In genomic region chr22:19904174-19904856, GRCh38 we compare ENCODE assay signal across 24 cellular contexts. TPM values are rescaled to one million over a fixed set of nuclear protein-coding genes. Genes with fewer than 3 reads are reported as not detected.
DNase-seq lines count a peak whose midpoint lies in the region; TF ChIP-seq lines count a peak whose summit lies in the region.
"Had no signal": no experiment of that assay in that cellular context is flagged by ENCODE, and none has a peak within 500 bp of the region (broad histone marks: within the 10 kb centered on the region; RNA-seq: fewer than 3 reads in every experiment).

No MANE protein-coding gene starts in this region.

- peaks cover 17% of the 10 kb centered on the region in 2 experiments for H3K4me1 ChIP-seq in trophoblast cell (ENCODE audit: control insufficient read depth in 1 of 2, insufficient read depth in 2 of 2, low read length in 2 of 2)
- H3K4me1 ChIP-seq: heart right ventricle, upper lobe of left lung had no signal

- no peak overlapping the region for H3K18ac ChIP-seq in trophoblast cell (ENCODE audit: low read length)

- CTCF ChIA-PET in RWPE1 (lab: Yijun Ruan, JAX): interaction anchor here (0.5 kb wide), 1 partner anchor 13 kb away, joined by 3 read pairs; no protein-coding TSS in a partner anchor

- TF ChIP-seq CTCF in RWPE1 (conservative IDR thresholded peaks at IDR 0.05; ENCODE audit: low read depth): no peak

- no peak overlapping the region for H4K12ac ChIP-seq in trophoblast cell (ENCODE audit: low read depth, low read length)

- no peak overlapping the region for H3K4ac ChIP-seq in trophoblast cell (ENCODE audit: low read depth, low read length)

- H2AK5ac ChIP-seq in trophoblast cell (ENCODE audit: low read length): peak overlapping the region; percentile 56

- H4K8ac ChIP-seq in trophoblast cell (ENCODE audit: low read depth, low read length): no peak overlapping the region

- POLR2A ChIA-PET in RWPE1 (lab: Yijun Ruan, JAX; ENCODE audit: low non-redundant PET): no interaction called here

- no CpG with 5 or more reads among the region's 16 CpGs for WGBS in trophoblast cell (ENCODE audit: extremely low coverage, insufficient coverage, insufficient read length)

- H3K79me1 ChIP-seq in trophoblast cell (ENCODE audit: low read length): peaks cover 10% of the 10 kb centered on the region

- peak overlapping the region; percentile 45 for H4K91ac ChIP-seq in trophoblast cell (ENCODE audit: low read depth, low read length)

- H3K23ac ChIP-seq in trophoblast cell (ENCODE audit: low read length): no peak overlapping the region

- H2BK120ac ChIP-seq in trophoblast cell (ENCODE audit: insufficient read depth, low read length, poor library complexity): peak overlapping the region; percentile 19

- no peak overlapping the region for H3K9ac ChIP-seq in trophoblast cell (ENCODE audit: low read length)

- no peak overlapping the region for H2AFZ ChIP-seq in trophoblast cell (ENCODE audit: insufficient read depth, low read length, poor library complexity)

- in situ Hi-C loops in ACHN (cut with HindIII; ENCODE audit: low pct_ligation_motif_present, low pct_unique_long_range_greater_than_20kb, low sequenced_read_pairs): no loop called here

- DNase-seq in RWPE1 (ENCODE audit: low spot score): no peak
- peak; percentile 75 for DNase-seq in cerebellar cortex (ENCODE audit: low spot score)
- DNase-seq in trophoblast cell: no peak
- DNase-seq in stimulated activated CD4-positive, alpha-beta T cell treated with anti-CD3 and anti-CD28 coated beads, Interleukin-15, amount 100 ng/mL, for 24 hours: no peak
- DNase-seq in ACHN: no peak
- DNase-seq: activated CD4-positive, alpha-beta T cell treated with anti-CD3 and anti-CD28 coated beads for 4 hours; activated T-cell treated with anti-CD3 and anti-CD28 coated beads for 4 hours; amniotic stem cell; brain microvascular endothelial cell; COR-L47; GDM1; heart right ventricle; Kasumi-1; kidney; naive thymus-derived CD4-positive, alpha-beta T cell; NCI-H1417 treated with DMSO at 0.1 percent for 48 hours; NCI-H2081 treated with DMSO at 0.1 percent for 48 hours; NCI-H345; NCI-H774; occipital lobe; Peyer's patch; SHP77 treated with DMSO at 0.1 percent for 48 hours; stimulated activated naive CD4-positive, alpha-beta T cell; upper lobe of left lung had no signal

- no peaks in the 10 kb centered on the region for H3K9me3 ChIP-seq in trophoblast cell (ENCODE audit: insufficient read depth, low read depth, low read length)
- H3K9me3 ChIP-seq: heart right ventricle, Peyer's patch, upper lobe of left lung had no signal

- H3K27me3 ChIP-seq in trophoblast cell (ENCODE audit: insufficient read depth, low read length): no peaks in the 10 kb centered on the region
- H3K27me3 ChIP-seq: brain microvascular endothelial cell, heart right ventricle, Peyer's patch, upper lobe of left lung had no signal

- no peak overlapping the region for H2BK5ac ChIP-seq in trophoblast cell (ENCODE audit: low read depth, low read length, poor library complexity)

- no peak overlapping the region for H3K4me2 ChIP-seq in trophoblast cell (ENCODE audit: low read length)

- peak overlapping the region; percentile 46 for H3K14ac ChIP-seq in trophoblast cell (ENCODE audit: low read length)

- no peak overlapping the region for H3K4me3 ChIP-seq in trophoblast cell (ENCODE audit: low read depth, low read length)
- H3K4me3 ChIP-seq: heart right ventricle, Peyer's patch, upper lobe of left lung had no signal

- H3K36me3 ChIP-seq in trophoblast cell (ENCODE audit: control insufficient read depth in 1 of 2, insufficient read depth in 2 of 2, low read length in 2 of 2): no peaks in the 10 kb centered on the region

- peak overlapping the region; percentile 59 for H2BK12ac ChIP-seq in trophoblast cell (ENCODE audit: low read length)

- peak overlapping the region; percentile 12 for H3K27ac ChIP-seq in RWPE1
- H3K27ac ChIP-seq in trophoblast cell (ENCODE audit: low read depth, low read length): no peak overlapping the region
- H3K27ac ChIP-seq: brain microvascular endothelial cell, heart right ventricle, Peyer's patch, upper lobe of left lung had no signal

- H3K79me2 ChIP-seq in trophoblast cell (ENCODE audit: control insufficient read depth, insufficient read depth, low read length, poor library complexity): no peaks in the 10 kb centered on the region

RNA-seq across cellular contexts. Expression of gene COMT, which starts 37.3 kb away (rescaled TPM):
- 16.0 and 18.0 TPM in 2 replicates for polyA plus RNA-seq in trophoblast cell (2013)

RNA-seq across cellular contexts. Expression of gene TXNRD2, which starts 37.3 kb away (rescaled TPM):
- 2.2 and 2.6 TPM in 2 replicates for polyA plus RNA-seq in trophoblast cell (2013)

RNA-seq across cellular contexts. Expression of gene GNB1L, which starts 49.6 kb away (rescaled TPM):
- polyA plus RNA-seq in trophoblast cell (2013): 10.4 and 11.5 TPM in 2 replicates

RNA-seq across cellular contexts. Expression of gene RTL10, which starts 49.6 kb away (rescaled TPM):
- 10.8 and 11.6 TPM in 2 replicates for polyA plus RNA-seq in trophoblast cell (2013)
